1 cellular context compared by ENCODE assay signal in genomic region chr17:42573095-42573494, GRCh38.
TF ChIP-seq lines count a peak whose summit lies in the region.

No MANE protein-coding gene starts in this region.

TF ChIP-seq in IMR-90, 13 proteins besides CTCF, POLR2A, EP300 and RAD21:
- TF ChIP-seq ELK1 (IDR thresholded peaks at IDR 0.05; ENCODE audit: borderline replicate concordance, low read depth, low read length) (no peak), RCOR1 (IDR thresholded peaks at IDR 0.05; ENCODE audit: insufficient replicate concordance, low read length) (no peak), MXI1 (IDR thresholded peaks at IDR 0.05; ENCODE audit: borderline replicate concordance, low read depth, low read length) (no peak), MAZ (IDR thresholded peaks at IDR 0.05; ENCODE audit: borderline replicate concordance, low read depth, low read length) (no peak), MAFK (IDR thresholded peaks at IDR 0.05; ENCODE audit: low read depth, low read length) (no peak), NFE2L2 (IDR thresholded peaks at IDR 0.05; ENCODE audit: low read depth, low read length) (no peak), CEBPB (IDR thresholded peaks at IDR 0.05; ENCODE audit: low read depth, low read length) (0 out of 2 replicates have a peak, but pooled peaks have one; percentile 12)
